34 cellular contexts compared by ENCODE assay signal in the genomic region with DNA sequence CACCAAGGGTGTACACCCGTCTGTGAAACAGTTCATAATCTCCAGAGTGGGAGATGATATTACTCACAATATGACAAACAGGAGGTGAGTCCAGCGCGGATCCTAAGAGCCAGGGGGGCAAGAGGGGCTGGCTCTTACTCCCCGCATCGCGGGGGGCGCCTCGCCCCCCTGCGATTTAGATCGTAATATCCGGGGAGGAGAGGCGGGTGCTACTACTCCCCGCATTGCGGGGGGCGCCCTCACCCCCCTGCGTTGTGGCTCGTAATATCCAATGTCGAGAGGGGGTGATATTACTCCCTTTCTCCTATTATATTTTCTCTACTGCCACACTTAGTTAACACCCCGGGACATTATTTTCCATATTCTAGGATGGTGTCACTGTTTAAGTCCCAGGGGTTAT.
"Had no signal": no experiment of that assay in that cellular context is flagged by ENCODE, and none has a peak within 500 bp of the region (broad histone marks: within the 10 kb centered on the region; RNA-seq: fewer than 3 reads in every experiment).

No MANE protein-coding gene starts in this region.

- H3K9me3 ChIP-seq: MG63 had no signal

- H3K27me3 ChIP-seq: MG63 had no signal

- H3K27ac ChIP-seq: KMS-11 had no signal

- DNase-seq: Karpas-422, Kasumi-1, MG63, MM.1S, MV-4-11, NCI-H1048, NCI-H1092, NCI-H1092 treated with DMSO at 0.1 percent for 48 hours, NCI-H1105, NCI-H1105 treated with DMSO at 0.1 percent for 48 hours, NCI-H1417, NCI-H1417 treated with DMSO at 0.1 percent for 48 hours, NCI-H1436, NCI-H1436 treated with DMSO at 0.1 percent for 48 hours, NCI-H146, NCI-H1694, NCI-H1694 treated with DMSO at 0.1 percent for 48 hours, NCI-H187, NCI-H187 treated with DMSO at 0.1 percent for 48 hours, NCI-H1930, NCI-H2029, NCI-H2029 treated with DMSO at 0.1 percent for 48 hours, NCI-H2081, NCI-H2081 treated with DMSO at 0.1 percent for 48 hours, NCI-H2107, NCI-H2171, NCI-H2171 treated with DMSO at 0.1 percent for 48 hours, NCI-H2227 treated with DMSO at 0.1 percent for 48 hours, NCI-H226, NCI-H345, NCI-H446, NCI-H446 treated with DMSO at 0.1 percent for 48 hours, NCI-H510A had no signal

- H3K4me3 ChIP-seq: MG63 had no signal

- H3K36me3 ChIP-seq: MG63 had no signal
